In the genomic region with DNA sequence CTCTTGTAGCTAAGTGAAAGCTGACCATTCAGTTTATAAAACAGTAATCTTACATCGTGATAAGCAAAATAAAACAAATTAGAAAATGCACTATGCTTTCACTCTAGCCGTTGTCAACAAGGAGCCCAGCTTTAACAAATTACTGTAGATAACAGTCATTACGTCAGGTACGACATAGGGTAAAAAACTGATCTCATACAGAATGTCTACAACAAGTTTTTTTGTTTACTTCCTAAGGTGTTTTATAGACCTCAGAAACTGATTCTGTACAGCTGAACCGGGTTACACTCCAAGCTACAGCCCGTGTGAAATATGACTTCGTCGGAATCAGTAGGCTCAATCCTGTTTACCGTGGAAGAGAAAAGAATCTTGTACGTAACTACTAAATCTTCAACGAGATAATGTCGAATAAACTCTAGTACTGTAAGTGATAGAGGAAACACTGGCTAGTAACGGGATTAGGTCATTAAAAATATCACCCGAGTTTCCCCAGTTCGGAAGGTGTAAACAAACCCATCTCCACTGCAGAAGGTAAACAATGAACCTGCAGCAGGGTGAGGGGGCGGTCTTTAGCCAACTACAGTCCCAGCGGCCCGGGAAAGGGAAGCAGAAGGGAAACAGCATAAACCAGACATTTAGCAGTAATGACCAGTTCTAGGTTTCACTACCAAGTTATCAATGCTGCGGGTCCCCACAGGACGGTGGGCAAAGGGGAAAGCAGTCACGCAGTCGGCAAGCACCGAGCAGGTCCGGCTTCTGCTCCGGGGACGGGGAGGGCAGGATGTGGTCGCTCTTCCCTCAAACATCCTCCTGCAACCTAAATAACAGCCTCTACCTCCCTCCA, we compare ENCODE assay signal across 8 cellular contexts. TPM values are rescaled to one million over a fixed set of nuclear protein-coding genes. Genes with fewer than 3 reads are reported as not detected.
DNase-seq lines count a peak whose midpoint lies in the region; ATAC-seq and TF ChIP-seq lines count a peak whose summit lies in the region.

No MANE protein-coding gene starts in this region.

- H3K4me3 ChIP-seq in dorsolateral prefrontal cortex (peak overlapping the region; percentile 65 to 97 (median 88)), lower leg skin (ENCODE audit: low read depth, poor library complexity, severe bottlenecking) (peak overlapping the region; percentile 99)

- peak; percentile 26 for ATAC-seq in GM18508 (IDR thresholded peaks at IDR 0.05; ENCODE audit: insufficient read depth, unreplicated experiment)
- ATAC-seq in HG02970 (IDR thresholded peaks at IDR 0.05; ENCODE audit: low FRiP score, unreplicated experiment) = peak; percentile 45

- TF ChIP-seq CTCF in 22Rv1 (IDR thresholded peaks at IDR 0.05) = no peak
- peak in 4 of 56 donors; percentile 4 to 18 (median 8) for TF ChIP-seq CTCF in dorsolateral prefrontal cortex (IDR thresholded peaks at IDR 0.05 in 54 of 56, conservative IDR thresholded peaks at IDR 0.05 in 2 of 56; ENCODE audit: low read depth in 1 of 56, partially characterized antibody in 56 of 56)
- no peak for TF ChIP-seq CTCF in lower leg skin (IDR thresholded peaks at IDR 0.05)

- WGBS in lower leg skin, 2 donors = 3 to 4% methylated on average over 27 of the region's 27 CpGs

- intact Hi-C loops in dorsolateral prefrontal cortex (cut with DNase I) = loop anchor here (5.0 to 10.0 kb wide), 2 partner anchors 62 to 71 kb away; no protein-coding TSS in a partner anchor
- intact Hi-C loops in lower leg skin (cut with DNase I; ENCODE audit: low total_unique reads) = loop anchor here (10.0 kb wide), 1 partner anchor 78 kb away; no protein-coding TSS in a partner anchor

- no peaks in the 10 kb centered on the region for H3K27me3 ChIP-seq in dorsolateral prefrontal cortex

- no peak for TF ChIP-seq POLR2A in lower leg skin (IDR thresholded peaks at IDR 0.05)

- DNase-seq in NCI-H2227 treated with DMSO at 0.1 percent for 48 hours (lab: John Stamatoyannopoulos, UW) (peak; percentile 54), dorsolateral prefrontal cortex (peak in 8 of 10 donors; percentile 21 to 59 (median 46)), lower leg skin (ENCODE audit: low spot score in 2 of 2) (peak; percentile 32 to 90)
- DNase-seq in activated CD4-positive, alpha-beta T cell treated with anti-CD3 and anti-CD28 coated beads for 1 hour = peak; percentile 22
- DNase-seq in stimulated activated CD4-positive, alpha-beta T cell treated with anti-CD3 and anti-CD28 coated beads, TNF-alpha, amount 100 ng/mL, for 1 hour (ENCODE audit: low read depth in 3 of 3, low spot score in 1 of 3) = peak in 2 of 3 donors; percentile 8 to 11

- H3K27ac ChIP-seq in 22Rv1 (peak overlapping the region; percentile 86), dorsolateral prefrontal cortex (peak overlapping the region; percentile 83 to 100 (median 99))

RNA-seq across cellular contexts. Expression of a gene that starts 1.1 kb away (rescaled TPM):
- 100 to 1,000 TPM in 1 of 120 experiments, 10 to 100 TPM in 119; 59.2 to 100 (median 77.8) TPM for total RNA-seq in dorsolateral prefrontal cortex
- total RNA-seq in lower leg skin = 10 to 100 TPM; 21.7 to 46.7 (median 33.4) TPM

Comparison
In these comparisons a context has a peak if more than half of its experiments do, and no peak if none do; other contexts are left out.
1. Peak in every context shown above with its lines: DNase-seq, ATAC-seq, H3K4me3 ChIP-seq and H3K27ac ChIP-seq.
2. DNase-seq: peak in every context shown above with its lines; median percentile 61 in lower leg skin; 54 in NCI-H2227 treated with DMSO at 0.1 percent for 48 hours; 46 in dorsolateral prefrontal cortex; 22 in activated CD4-positive, alpha-beta T cell treated with anti-CD3 and anti-CD28 coated beads for 1 hour; 10 in stimulated activated CD4-positive, alpha-beta T cell treated with anti-CD3 and anti-CD28 coated beads, TNF-alpha, amount 100 ng/mL, for 1 hour.